In genomic region chr7:134062460-134062859, GRCh38 we compare ENCODE assay signal across 1 cellular context.
A peak's percentile ranks its signal among the peaks of the same experiment; 100 is the strongest.
TF ChIP-seq lines count a peak whose summit lies in the region.

No MANE protein-coding gene starts in this region.

TF ChIP-seq in K562, 482 proteins besides CTCF, POLR2A, EP300 and RAD21 (continued from another document and continues in another):
- TF ChIP-seq SFPQ (IDR thresholded peaks at IDR 0.05; ENCODE audit: low read depth, low read length) (no peak), CLOCK (CRISPR knock-in tag; IDR thresholded peaks at IDR 0.05; ENCODE audit: borderline replicate concordance) (no peak), CTCFL (IDR thresholded peaks at IDR 0.05; ENCODE audit: borderline replicate concordance, insufficient read depth, low read depth, low read length, poor library complexity, severe bottlenecking) (no peak), REST (CRISPR knock-in tag; IDR thresholded peaks at IDR 0.05; ENCODE audit: low read depth) (no peak), SMARCA5 (IDR thresholded peaks at IDR 0.05) (no peak), PYGO2 (tag; IDR thresholded peaks at IDR 0.05) (no peak), ZBTB12 (CRISPR knock-in tag; IDR thresholded peaks at IDR 0.05) (no peak), WHSC1 (IDR thresholded peaks at IDR 0.05; ENCODE audit: low read length) (no peak), THAP7 (CRISPR knock-in tag; IDR thresholded peaks at IDR 0.05) (no peak), TFE3 (CRISPR knock-in tag; IDR thresholded peaks at IDR 0.05) (no peak), NCOR1 (IDR thresholded peaks at IDR 0.05) (peak; percentile 55), ZNF586 (CRISPR knock-in tag; conservative IDR thresholded peaks at IDR 0.05) (no peak), MAZ (CRISPR knock-in tag; conservative IDR thresholded peaks at IDR 0.05 in 1 of 2, IDR thresholded peaks at IDR 0.05 in 1 of 2) (no peak), ZNF324 (CRISPR knock-in tag; IDR thresholded peaks at IDR 0.05) (no peak), BRF2 (IDR thresholded peaks at IDR 0.05; ENCODE audit: borderline replicate concordance, insufficient read depth, insufficient read length) (no peak), RBM22 (IDR thresholded peaks at IDR 0.05; ENCODE audit: low read depth, low read length, poor library complexity, severe bottlenecking) (no peak), MCM5 (IDR thresholded peaks at IDR 0.05; ENCODE audit: low read depth) (no peak), PHF21A (IDR thresholded peaks at IDR 0.05; ENCODE audit: borderline replicate concordance, low read depth) (no peak), PREB (CRISPR knock-in tag; IDR thresholded peaks at IDR 0.05) (no peak), CEBPB (tag; IDR thresholded peaks at IDR 0.05) (no peak), HSF4 (CRISPR knock-in tag; IDR thresholded peaks at IDR 0.05; ENCODE audit: borderline replicate concordance) (no peak), ZNF780A (CRISPR knock-in tag; IDR thresholded peaks at IDR 0.05) (no peak), ZNF395 (CRISPR knock-in tag; IDR thresholded peaks at IDR 0.05) (no peak), USF2 (CRISPR knock-in tag; IDR thresholded peaks at IDR 0.05) (no peak), ATF1 (CRISPR knock-in tag; IDR thresholded peaks at IDR 0.05) (no peak), ATF1 (tag; IDR thresholded peaks at IDR 0.05) (peak; percentile 70), GATA2 (CRISPR knock-in tag; IDR thresholded peaks at IDR 0.05) (no peak), GTF2E2 (tag; IDR thresholded peaks at IDR 0.05) (no peak), POLR2G (IDR thresholded peaks at IDR 0.05; ENCODE audit: low read depth, low read length) (no peak), ZNF592 (IDR thresholded peaks at IDR 0.05) (no peak), ZNF133 (CRISPR knock-in tag; IDR thresholded peaks at IDR 0.05) (no peak), ARID1B (IDR thresholded peaks at IDR 0.05) (peak; percentile 79), SMAD2 (IDR thresholded peaks at IDR 0.05; ENCODE audit: low read depth, low read length) (no peak), JUNB (CRISPR knock-in tag; conservative IDR thresholded peaks at IDR 0.05) (no peak)
